7 cellular contexts compared by ENCODE assay signal in genomic region chr3:49804141-49805041, GRCh38. TPM values are rescaled to one million over a fixed set of nuclear protein-coding genes. Genes with fewer than 3 reads are reported as not detected.
DNase-seq lines count a peak whose midpoint lies in the region; ATAC-seq and TF ChIP-seq lines count a peak whose summit lies in the region.
"Had no signal": no experiment of that assay in that cellular context is flagged by ENCODE, and none has a peak within 500 bp of the region (broad histone marks: within the 10 kb centered on the region; RNA-seq: fewer than 3 reads in every experiment).

No MANE protein-coding gene starts in this region.

- whole genome bisulfite sequencing in urinary bladder = 61% methylated on average over 26 of the region's 26 CpGs

- H3K27ac ChIP-seq in left ventricle myocardium inferior (replicated peaks) = peak overlapping the region; percentile 99
- H3K27ac ChIP-seq in urinary bladder (ENCODE audit: low read depth) = peak overlapping the region; percentile 33

- no peaks in the 10 kb centered on the region for H3K9me3 ChIP-seq in left ventricle myocardium inferior (replicated peaks)

- intact Hi-C loops in left ventricle myocardium inferior (cut with micrococcal nuclease) = loop anchor here (5.0 kb wide), 1 partner anchor 38 kb away; no protein-coding TSS in a partner anchor

- no peak for DNase-seq in activated naive CD4-positive, alpha-beta T cell (lab: John Stamatoyannopoulos, UW)
- peak; percentile 25 for DNase-seq in left ventricle myocardium inferior

- H3K36me3 ChIP-seq in left ventricle myocardium inferior (peaks cover 6% of the 10 kb centered on the region), urinary bladder (ENCODE audit: insufficient read depth) (no peaks in the 10 kb centered on the region)

- H3K4me1 Mint-ChIP-seq in activated naive CD4-positive, alpha-beta T cell treated with anti-CD3 and anti-CD28 coated beads, Interleukin-2, amount 50 U/mL, for 24 hours = peaks cover 44% of the 10 kb centered on the region

- no peaks in the 10 kb centered on the region for H3K9me3 Mint-ChIP-seq in activated naive CD4-positive, alpha-beta T cell treated with anti-CD3 and anti-CD28 coated beads, Interleukin-2, amount 50 U/mL, for 24 hours

- H3K4me3 Mint-ChIP-seq in activated naive CD4-positive, alpha-beta T cell treated with anti-CD3 and anti-CD28 coated beads, Interleukin-2, amount 50 U/mL, for 24 hours = peak overlapping the region; percentile 82

- no peak for TF ChIP-seq CTCF in left ventricle myocardium inferior (IDR thresholded peaks at IDR 0.05; ENCODE audit: borderline replicate concordance)

- H3K27ac Mint-ChIP-seq in activated naive CD4-positive, alpha-beta T cell treated with anti-CD3 and anti-CD28 coated beads, Interleukin-2, amount 50 U/mL, for 24 hours = no peak overlapping the region

- ATAC-seq in HG02885 (IDR thresholded peaks at IDR 0.05; ENCODE audit: poor library complexity, unreplicated experiment) = no peak
- no peak for ATAC-seq in HG03097 (IDR thresholded peaks at IDR 0.05; ENCODE audit: low FRiP score, unreplicated experiment)

- H3K36me3 Mint-ChIP-seq in activated naive CD4-positive, alpha-beta T cell treated with anti-CD3 and anti-CD28 coated beads, Interleukin-2, amount 50 U/mL, for 24 hours = no peaks in the 10 kb centered on the region

- H3K4me3 ChIP-seq in left ventricle myocardium inferior = peak overlapping the region; percentile 91
- H3K4me3 ChIP-seq in urinary bladder (ENCODE audit: low read depth, low read length) = peak overlapping the region; percentile 70

- peaks cover 2% of the 10 kb centered on the region for H3K27me3 Mint-ChIP-seq in activated naive CD4-positive, alpha-beta T cell treated with anti-CD3 and anti-CD28 coated beads, Interleukin-2, amount 50 U/mL, for 24 hours

- H3K27me3 ChIP-seq in left ventricle myocardium inferior (ENCODE audit: low read depth) = no peaks in the 10 kb centered on the region

- H3K4me1 ChIP-seq in left ventricle myocardium inferior (peaks cover 62% of the 10 kb centered on the region), urinary bladder (ENCODE audit: insufficient read depth) (no peaks in the 10 kb centered on the region)

RNA-seq across cellular contexts. Expression of gene INKA1, which starts 1.3 kb away (rescaled TPM):
- total RNA-seq in left ventricle myocardium inferior = 2.3 TPM
- 10.3 TPM for total RNA-seq in urinary bladder
- polyA plus RNA-seq in urinary bladder = 6.5 TPM
- total RNA-seq: Daoy had no signal

RNA-seq across cellular contexts. Expression of gene CDHR4, which starts 4.7 kb away (rescaled TPM):
- total RNA-seq in left ventricle myocardium inferior (not detected), urinary bladder (not detected)
- 0.10 TPM for polyA plus RNA-seq in urinary bladder
- total RNA-seq: Daoy had no signal

RNA-seq across cellular contexts. Expression of gene UBA7, which starts 9.4 kb away (rescaled TPM):
- total RNA-seq in left ventricle myocardium inferior = 25.1 TPM
- total RNA-seq in urinary bladder = 39.6 TPM
- polyA plus RNA-seq in urinary bladder = 37.7 TPM

RNA-seq across cellular contexts. Expression of gene IP6K1, which starts 18.0 kb away (rescaled TPM):
- total RNA-seq in left ventricle myocardium inferior (16.9 TPM), urinary bladder (31.6 TPM)
- 31.0 TPM for polyA plus RNA-seq in urinary bladder

RNA-seq across cellular contexts. Expression of gene TRAIP, which starts 52.0 kb away (rescaled TPM):
- 0.63 TPM for total RNA-seq in left ventricle myocardium inferior
- 6.8 TPM for total RNA-seq in urinary bladder
- polyA plus RNA-seq in urinary bladder = 2.6 TPM
